ENCODE assay signal across 9 cellular contexts in genomic region chr1:26959722-26960624, GRCh38. TPM values are rescaled to one million over a fixed set of nuclear protein-coding genes. Genes with fewer than 3 reads are reported as not detected.
A peak's percentile ranks its signal among the peaks of the same experiment; 100 is the strongest.
DNase-seq lines count a peak whose midpoint lies in the region; ATAC-seq and TF ChIP-seq lines count a peak whose summit lies in the region.
"Had no signal": no experiment of that assay in that cellular context is flagged by ENCODE, and none has a peak within 500 bp of the region (broad histone marks: within the 10 kb centered on the region; RNA-seq: fewer than 3 reads in every experiment).

KDF1 (minus strand) TSS chr1:26960468; CDS start chr1:26952380, 8,088 bp downstream.

- peaks cover 19% of the 10 kb centered on the region for H3K4me1 ChIP-seq in left ventricle myocardium inferior

- H3K4me3 ChIP-seq in left ventricle myocardium inferior (peak within 1 kb of the TSS; percentile 69), skin epidermis (peak within 1 kb of the TSS; percentile 44 to 91 (median 76))

- H3K9me3 ChIP-seq in left ventricle myocardium inferior (replicated peaks): peaks cover 15% of the 10 kb centered on the region

- H3K36me3 ChIP-seq in left ventricle myocardium inferior: no peaks in the 10 kb centered on the region

- H3K27ac ChIP-seq in left ventricle myocardium inferior (replicated peaks): no peak within 1 kb of the TSS
- H3K27ac ChIP-seq in skin epidermis: peak within 1 kb of the TSS; percentile 23 to 95 (median 83)

- intact Hi-C loops in left ventricle myocardium inferior (cut with micrococcal nuclease): no loop called here

- peak; percentile 6 for TF ChIP-seq CTCF in left ventricle myocardium inferior (IDR thresholded peaks at IDR 0.05; ENCODE audit: borderline replicate concordance)

- no peak for ATAC-seq in HG03520 (IDR thresholded peaks at IDR 0.05; ENCODE audit: unreplicated experiment)

- H3K27me3 ChIP-seq in left ventricle myocardium inferior (ENCODE audit: low read depth): peaks cover 67% of the 10 kb centered on the region

- DNase-seq in DMS153 treated with DMSO at 0.1 percent for 48 hours (lab: John Stamatoyannopoulos, UW; ENCODE audit: unreplicated experiment) (peak; percentile 93), NCI-H526 treated with DMSO at 0.1 percent for 48 hours (lab: John Stamatoyannopoulos, UW) (peak; percentile 76), left ventricle myocardium inferior (no peak), midbrain (lab: John Stamatoyannopoulos, UW) (no peak), amygdala (lab: John Stamatoyannopoulos, UW) (no peak)
- DNase-seq in activated effector memory CD4-positive, alpha-beta T cell treated with anti-CD3 and anti-CD28 coated beads, Interleukin-2, amount 50 U/mL, for 16 hours: peak; percentile 83

RNA-seq across cellular contexts. Expression of gene KDF1, which starts in this region (rescaled TPM):
- total RNA-seq in left ventricle myocardium inferior: 0.27 TPM
- total RNA-seq: skeletal muscle tissue had no signal

Comparison
In these comparisons a context has a peak if more than half of its experiments do, and no peak if none do; other contexts are left out.
1. DNase-seq: peak in DMS153 treated with DMSO at 0.1 percent for 48 hours (single experiment), NCI-H526 treated with DMSO at 0.1 percent for 48 hours (single experiment) and activated effector memory CD4-positive, alpha-beta T cell treated with anti-CD3 and anti-CD28 coated beads, Interleukin-2, amount 50 U/mL, for 16 hours (single experiment); none in left ventricle myocardium inferior (single experiment), midbrain (single experiment) and amygdala (0 of 56).